Comparison of ENCODE assay signal across 1 cellular context in the genomic region with DNA sequence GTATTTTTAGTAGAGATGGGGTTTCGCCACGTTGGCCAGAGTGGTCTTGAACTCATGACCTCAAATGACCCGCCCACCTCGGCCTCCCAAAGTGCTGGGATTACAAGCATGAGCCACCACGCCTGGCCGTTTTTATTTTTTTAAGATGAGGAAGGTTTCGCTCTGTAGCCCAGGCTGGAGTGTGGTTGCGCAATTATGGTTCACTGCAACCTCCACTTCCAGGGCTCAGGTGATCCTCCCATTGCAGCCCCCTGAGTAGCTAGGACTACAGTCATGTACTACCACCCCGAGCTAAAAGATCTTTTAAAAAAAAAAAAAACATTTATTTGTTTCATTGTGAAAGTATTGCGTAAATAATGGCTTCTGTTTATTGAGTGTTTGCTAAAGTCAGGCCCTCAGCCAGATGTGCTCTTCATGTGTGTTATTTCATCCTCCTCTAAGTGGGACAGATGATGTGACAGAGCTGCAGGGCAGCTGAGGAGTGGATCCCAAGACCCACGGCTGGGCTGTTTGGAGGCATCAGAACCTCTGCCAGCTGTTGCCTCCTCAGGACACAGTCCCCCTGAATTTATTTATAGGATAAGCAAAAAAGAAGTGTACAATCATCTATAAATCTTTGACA.
TF ChIP-seq lines count a peak whose summit lies in the region.

No MANE protein-coding gene starts in this region.

TF ChIP-seq in H1, 55 proteins besides CTCF, POLR2A, EP300 and RAD21:
- TF ChIP-seq POLR2AphosphoS5 (IDR thresholded peaks at IDR 0.05; ENCODE audit: low read depth, low read length), result peak; percentile 14; the same call in 1 of the 2 replicates
- no peak for TF ChIP-seq SP2 (IDR thresholded peaks at IDR 0.05; ENCODE audit: low read length)
- no peak for TF ChIP-seq SRF (IDR thresholded peaks at IDR 0.05; ENCODE audit: low read depth, low read length)
- TF ChIP-seq CEBPB (IDR thresholded peaks at IDR 0.05; ENCODE audit: low read depth, low read length), result peak; percentile 87
